ENCODE assay signal across 13 cellular contexts in the genomic region with DNA sequence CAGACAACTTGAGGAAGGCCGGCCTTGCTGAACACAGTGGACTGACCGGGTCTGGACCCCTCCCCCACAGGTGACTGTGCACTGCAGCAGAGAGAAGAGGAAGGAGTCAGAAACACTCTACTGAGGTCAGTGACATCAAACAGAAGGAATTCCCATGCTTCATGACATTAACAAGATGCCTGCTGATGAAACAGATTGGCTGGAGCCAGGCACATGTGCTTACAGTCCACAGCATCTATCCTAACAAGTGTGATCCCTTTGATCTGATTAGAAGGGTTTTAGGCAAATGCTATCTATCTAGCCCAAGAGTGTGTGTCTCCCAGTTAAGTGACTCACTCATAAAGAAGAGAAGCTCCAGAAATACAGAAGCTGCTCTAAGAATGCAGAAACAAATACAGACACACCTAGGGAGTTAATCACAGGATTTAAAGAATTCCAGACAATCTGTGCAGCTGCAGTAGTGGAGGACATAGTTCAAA.
DNase-seq lines count a peak whose midpoint lies in the region; ATAC-seq and TF ChIP-seq lines count a peak whose summit lies in the region.
"Had no signal": no experiment of that assay in that cellular context is flagged by ENCODE, and none has a peak within 500 bp of the region (broad histone marks: within the 10 kb centered on the region; RNA-seq: fewer than 3 reads in every experiment).

No MANE protein-coding gene starts in this region.

- no peak for TF ChIP-seq CTCF in astrocyte of the cerebellum (IDR thresholded peaks at IDR 0.05; ENCODE audit: low read depth, low read length, missing control alignments)

- in situ Hi-C loops in ACHN (cut with HindIII; ENCODE audit: low pct_ligation_motif_present, low pct_unique_long_range_greater_than_20kb, low sequenced_read_pairs) (no loop called here), astrocyte of the cerebellum (cut with HindIII; ENCODE audit: low sequenced_read_pairs) (loop anchor here (5.0 kb wide), 1 partner anchor 53 kb away; no protein-coding TSS in a partner anchor)

- H3K4me3 ChIP-seq in astrocyte of the cerebellum (ENCODE audit: low read depth, low read length) = no peak overlapping the region

- DNase-seq in ACHN (peak; percentile 83), HT1080 (ENCODE audit: low read depth) (peak; percentile 91), astrocyte of the cerebellum (ENCODE audit: low read depth) (peak; percentile 4), kidney glomerular epithelial cell (lab: John Stamatoyannopoulos, UW) (peak; percentile 84)
- DNase-seq in activated T-cell treated with anti-CD3 and anti-CD28 coated beads, Interleukin-2, amount 50 U/mL, for 48 hours = no peak
- DNase-seq: effector CD8-positive, alpha-beta T cell; KBM-7; natural killer cell; NCI-H2227 treated with DMSO at 0.1 percent for 48 hours; Right ventricle myocardium superior had no signal

- ATAC-seq in GM19455 (IDR thresholded peaks at IDR 0.05; ENCODE audit: unreplicated experiment) (no peak), GM19452 (IDR thresholded peaks at IDR 0.05; ENCODE audit: unreplicated experiment) (no peak), esophagus mucosa (no peak)
- ATAC-seq: natural killer cell had no signal

Comparison
In these comparisons a context has a peak if more than half of its experiments do, and no peak if none do; other contexts are left out.
1. DNase-seq: peak in ACHN (single experiment), HT1080 (single experiment), astrocyte of the cerebellum (single experiment) and kidney glomerular epithelial cell (single experiment); none in activated T-cell treated with anti-CD3 and anti-CD28 coated beads, Interleukin-2, amount 50 U/mL, for 48 hours (0 of 2).